8 cellular contexts compared by ENCODE assay signal in the genomic region with DNA sequence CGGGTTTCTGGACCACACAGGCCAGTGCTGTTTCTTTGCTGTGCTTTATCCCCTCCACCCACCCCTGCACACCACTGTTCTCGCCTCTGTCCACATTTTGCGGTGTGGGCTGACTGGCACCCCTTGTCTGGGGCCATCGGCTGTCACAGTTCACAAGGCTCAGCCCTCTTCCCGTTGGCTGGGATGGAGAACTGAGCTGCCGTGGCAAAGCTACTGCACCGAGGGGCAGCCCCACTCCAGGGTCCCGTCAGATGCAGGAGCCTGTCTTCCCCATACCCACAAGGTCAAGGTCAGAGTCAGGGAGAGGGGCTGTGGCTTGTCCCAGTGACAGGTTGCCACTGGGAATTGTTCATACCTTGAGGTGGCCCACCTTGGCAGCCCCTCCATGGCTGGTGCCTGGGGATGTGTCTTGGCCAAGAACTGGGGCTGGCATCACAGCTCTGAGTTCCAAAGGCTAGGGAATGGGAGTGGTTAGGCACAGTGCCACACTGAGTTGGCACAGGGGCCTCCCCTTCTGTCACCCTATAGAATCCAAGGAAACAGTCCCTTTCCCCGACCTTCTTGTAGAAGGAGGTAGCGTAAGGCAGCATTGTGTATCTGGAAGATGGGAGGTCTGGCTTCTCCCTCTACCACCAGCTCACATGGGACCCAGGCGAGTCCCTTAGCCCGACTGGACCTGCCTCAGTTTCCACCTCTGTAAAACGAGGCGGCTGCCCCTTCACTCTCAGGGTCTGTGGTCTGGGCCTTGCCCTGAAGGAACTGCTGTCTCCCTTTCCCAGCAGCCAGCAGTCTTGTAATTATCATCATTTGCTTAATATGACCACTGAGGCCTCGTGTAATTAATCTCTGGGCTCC. TPM values are rescaled to one million over a fixed set of nuclear protein-coding genes. Genes with fewer than 3 reads are reported as not detected.
DNase-seq lines count a peak whose midpoint lies in the region; ATAC-seq, FAIRE-seq and TF ChIP-seq lines count a peak whose summit lies in the region.

No MANE protein-coding gene starts in this region.

- H3K4me1 Mint-ChIP-seq in T-helper 1 cell treated with Interleukin-12 subunit alpha and Interleukin-12 subunit beta and Interleukin-4 antibody, amounts not matched to agents 30 μg/mL and 1 μg/mL, for 36 hours (ENCODE audit: low read depth), result peaks cover 59% of the 10 kb centered on the region
- peaks cover 18% of the 10 kb centered on the region for H3K4me1 Mint-ChIP-seq in astrocyte (ENCODE audit: low read depth, unreplicated experiment)

- H3K27me3 Mint-ChIP-seq in T-helper 1 cell treated with Interleukin-12 subunit alpha and Interleukin-12 subunit beta and Interleukin-4 antibody, amounts not matched to agents 30 μg/mL and 1 μg/mL, for 36 hours (ENCODE audit: low read depth), result no peaks in the 10 kb centered on the region
- H3K27me3 Mint-ChIP-seq in astrocyte (ENCODE audit: low read depth, unreplicated experiment), result no peaks in the 10 kb centered on the region

- ATAC-seq in left lung (no peak), GM19455 (IDR thresholded peaks at IDR 0.05; ENCODE audit: unreplicated experiment) (no peak)

- TF ChIP-seq CTCF in astrocyte (IDR thresholded peaks at IDR 0.05; ENCODE audit: insufficient read depth, low read depth, low read length) (no peak), left lung (IDR thresholded peaks at IDR 0.05) (no peak), tibial nerve (IDR thresholded peaks at IDR 0.05) (no peak)

- H2AFZ ChIP-seq in astrocyte (ENCODE audit: low read depth, low read length), result no peak overlapping the region

- H3K79me2 ChIP-seq in astrocyte (ENCODE audit: insufficient read depth, low read length), result peaks cover 86% of the 10 kb centered on the region

- peak overlapping the region; percentile 97 for H3K4me3 Mint-ChIP-seq in T-helper 1 cell treated with Interleukin-12 subunit alpha and Interleukin-12 subunit beta and Interleukin-4 antibody, amounts not matched to agents 30 μg/mL and 1 μg/mL, for 36 hours
- peak overlapping the region; percentile 68 for H3K4me3 Mint-ChIP-seq in astrocyte (ENCODE audit: unreplicated experiment)

- H3K36me3 ChIP-seq in astrocyte (ENCODE audit: insufficient read depth, low read length), result no peaks in the 10 kb centered on the region
- peaks cover 0 to 31% of the 10 kb centered on the region in 2 donors for H3K36me3 ChIP-seq in left lung
- peaks cover 0 to 10% (median 4%) of the 10 kb centered on the region in 3 donors for H3K36me3 ChIP-seq in tibial nerve

- no peak for FAIRE-seq in astrocyte (lab: Jason Lieb, UNC)

- no peaks in the 10 kb centered on the region for H3K9me3 Mint-ChIP-seq in T-helper 1 cell treated with Interleukin-12 subunit alpha and Interleukin-12 subunit beta and Interleukin-4 antibody, amounts not matched to agents 30 μg/mL and 1 μg/mL, for 36 hours
- no peaks in the 10 kb centered on the region for H3K9me3 Mint-ChIP-seq in astrocyte (ENCODE audit: unreplicated experiment)

- intact Hi-C loops in left lung (cut with DNase I), result no loop called here

- peaks cover 52% of the 10 kb centered on the region for H3K36me3 Mint-ChIP-seq in T-helper 1 cell treated with Interleukin-12 subunit alpha and Interleukin-12 subunit beta and Interleukin-4 antibody, amounts not matched to agents 30 μg/mL and 1 μg/mL, for 36 hours (ENCODE audit: low read depth)
- H3K36me3 Mint-ChIP-seq in astrocyte (ENCODE audit: low read depth, unreplicated experiment), result peaks cover 4% of the 10 kb centered on the region

- in situ Hi-C loops in KBM-7 (cut with MboI; ENCODE audit: low pct_unique_long_range_greater_than_20kb, low sequenced_read_pairs), result no loop called here

- H3K27ac Mint-ChIP-seq in T-helper 1 cell treated with Interleukin-12 subunit alpha and Interleukin-12 subunit beta and Interleukin-4 antibody, amounts not matched to agents 30 μg/mL and 1 μg/mL, for 36 hours, result peak overlapping the region; percentile 93
- H3K27ac Mint-ChIP-seq in astrocyte (ENCODE audit: unreplicated experiment), result peak overlapping the region; percentile 37

- DNase-seq in T-helper 1 cell (no peak), astrocyte (ENCODE audit: low read depth) (no peak), left lung (peak; percentile 36 to 82), tibial nerve (ENCODE audit: low spot score in 2 of 2) (no peak), KBM-7 (no peak), NCI-H1092 (lab: John Stamatoyannopoulos, UW) (no peak)

- H3K4me3 ChIP-seq in astrocyte (ENCODE audit: insufficient read depth, low read depth, low read length) (no peak overlapping the region), left lung (peak overlapping the region in 1 of 2 donors; percentile 76), tibial nerve (peak overlapping the region in 3 of 4 donors; percentile 13 to 99 (median 39))

- H3K9ac ChIP-seq in astrocyte (ENCODE audit: low read length), result peak overlapping the region; percentile 40

- no peak for TF ChIP-seq EP300 in tibial nerve (IDR thresholded peaks at IDR 0.05)

- H3K27me3 ChIP-seq in astrocyte (ENCODE audit: insufficient read depth, low read length) (no peaks in the 10 kb centered on the region), left lung (no peaks in the 10 kb centered on the region), tibial nerve (no peaks in the 10 kb centered on the region)

- H4K20me1 ChIP-seq in astrocyte (ENCODE audit: insufficient read depth, low read length), result peaks cover 64% of the 10 kb centered on the region

- peaks cover 33% of the 10 kb centered on the region for H3K4me1 ChIP-seq in astrocyte (ENCODE audit: insufficient read depth, low read length)
- peaks cover 57 to 85% of the 10 kb centered on the region in 2 donors for H3K4me1 ChIP-seq in left lung
- peaks cover 5 to 84% (median 74%) of the 10 kb centered on the region in 4 donors for H3K4me1 ChIP-seq in tibial nerve

- H3K27ac ChIP-seq in astrocyte (ENCODE audit: low read depth, low read length), result no peak overlapping the region
- peak overlapping the region; percentile 66 to 100 for H3K27ac ChIP-seq in left lung
- H3K27ac ChIP-seq in tibial nerve, result peak overlapping the region; percentile 9 to 98 (median 94)

- H3K9me3 ChIP-seq in astrocyte (ENCODE audit: insufficient read depth, low read depth, low read length) (no peaks in the 10 kb centered on the region), left lung (no peaks in the 10 kb centered on the region), tibial nerve (no peaks in the 10 kb centered on the region)

- no peak for TF ChIP-seq POLR2A in tibial nerve (IDR thresholded peaks at IDR 0.05)

- 10 to 11% methylated on average over 9 to 15 of the region's 15 CpGs for WGBS in tibial nerve, 2 donors

- peak overlapping the region; percentile 70 for H3K4me2 ChIP-seq in astrocyte (ENCODE audit: low read length)

RNA-seq across cellular contexts. Expression of gene GRK2, which starts 3.4 kb away (rescaled TPM):
- total RNA-seq in astrocyte, result 27.2 and 34.0 TPM in 2 replicates
- total RNA-seq in left lung, result 100 to 1,000 TPM in 1 of 2 donors, 10 to 100 TPM in 1; 55.2 to 118 TPM
- total RNA-seq in tibial nerve, result 100 to 1,000 TPM in 1 of 4 donors, 10 to 100 TPM in 3; 46.0 to 134 (median 65.4) TPM

RNA-seq across cellular contexts. Expression of gene ANKRD13D, which starts 19.5 kb away (rescaled TPM):
- total RNA-seq in astrocyte, result 39.4 and 40.8 TPM in 2 replicates
- total RNA-seq in left lung, result 10 to 100 TPM; 48.0 to 81.2 TPM
- 100 to 1,000 TPM in 1 of 4 donors, 10 to 100 TPM in 3; 46.8 to 158 (median 69.5) TPM for total RNA-seq in tibial nerve

RNA-seq across cellular contexts. Expression of gene SSH3, which starts 33.7 kb away (rescaled TPM):
- 19.1 and 20.1 TPM in 2 replicates for total RNA-seq in astrocyte
- 10 to 100 TPM; 28.7 to 44.9 TPM for total RNA-seq in left lung
- 10 to 100 TPM; 28.5 to 51.6 (median 43.1) TPM for total RNA-seq in tibial nerve

Comparison
In these comparisons a context has a peak if more than half of its experiments do, and no peak if none do; other contexts are left out.
1. DNase-seq: peak in left lung (2 of 2); none in T-helper 1 cell (0 of 5), astrocyte (single experiment), tibial nerve (0 of 2), KBM-7 (single experiment) and NCI-H1092 (single experiment).